ENCODE assay signal across 7 cellular contexts in the genomic region with DNA sequence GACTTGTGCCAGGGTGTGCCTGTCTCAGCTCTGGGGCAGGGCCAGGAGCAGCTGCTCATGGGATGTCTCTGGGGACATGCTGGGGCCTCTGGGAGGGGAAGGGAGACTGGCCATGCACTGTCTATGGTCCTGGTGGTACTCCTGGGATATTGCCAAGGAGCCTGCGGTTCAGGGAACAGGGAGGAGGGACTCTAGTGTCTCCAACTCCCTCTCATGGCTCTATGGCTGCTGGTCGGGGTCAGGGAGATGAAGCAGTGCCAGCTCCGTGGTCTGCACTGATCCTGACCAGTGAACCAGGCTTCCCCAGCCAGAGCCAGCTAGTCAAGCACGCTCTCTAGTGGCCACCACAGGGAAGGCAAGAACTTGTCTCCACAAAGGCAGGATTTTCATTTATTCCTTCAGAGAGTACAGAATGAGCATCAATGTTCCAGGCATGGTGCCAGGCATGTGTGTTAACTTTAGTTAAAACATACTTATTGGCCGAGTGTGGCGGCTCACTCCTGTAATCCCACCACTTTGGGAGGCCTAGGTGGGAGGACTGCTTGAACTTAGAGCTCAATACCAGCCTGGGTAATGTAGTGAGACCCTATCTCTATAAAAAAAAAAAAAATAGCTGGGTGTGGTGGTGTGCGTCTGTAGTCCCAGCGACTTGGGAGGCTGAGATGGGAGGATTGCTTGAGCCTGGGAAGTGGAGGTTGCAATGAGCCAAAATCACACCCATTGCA. TPM values are rescaled to one million over a fixed set of nuclear protein-coding genes. Genes with fewer than 3 reads are reported as not detected.
DNase-seq lines count a peak whose midpoint lies in the region; ATAC-seq and TF ChIP-seq lines count a peak whose summit lies in the region.

No MANE protein-coding gene starts in this region.

- no peaks in the 10 kb centered on the region for H3K36me3 ChIP-seq in left ventricle myocardium inferior

- TF ChIP-seq CTCF in GM13976 (IDR thresholded peaks at IDR 0.05; ENCODE audit: borderline replicate concordance, control extremely low read depth, extremely low read depth, insufficient read depth, missing control alignments) = peak; percentile 90
- peak; percentile 94 for TF ChIP-seq CTCF in left ventricle myocardium inferior (IDR thresholded peaks at IDR 0.05; ENCODE audit: borderline replicate concordance)
- TF ChIP-seq CTCF in retinal pigment epithelial cell (conservative IDR thresholded peaks at IDR 0.05; ENCODE audit: low read depth, low read length) = peak; percentile 99

- no peaks in the 10 kb centered on the region for H3K9me3 ChIP-seq in left ventricle myocardium inferior (replicated peaks)

- no peak for ATAC-seq in HG03342 (IDR thresholded peaks at IDR 0.05; ENCODE audit: unreplicated experiment)

- H3K27me3 ChIP-seq in left ventricle myocardium inferior (ENCODE audit: low read depth) = no peaks in the 10 kb centered on the region

- no peak overlapping the region for H3K4me3 ChIP-seq in left ventricle myocardium inferior
- no peak overlapping the region for H3K4me3 ChIP-seq in retinal pigment epithelial cell (ENCODE audit: low read length)

- intact Hi-C loops in left ventricle myocardium inferior (cut with micrococcal nuclease) = loop anchor here (2.0 to 10.0 kb wide), 3 partner anchors 50 to 153 kb away; a partner anchor contains a TSS

- peak; percentile 88 for DNase-seq in GM13976 (ENCODE audit: low spot score)
- peak; percentile 44 to 68 for DNase-seq in NCI-H1930 (lab: John Stamatoyannopoulos, UW)
- DNase-seq in T-helper 1 cell = peak in 3 of 5 donors; percentile 35 to 62 (median 41)
- DNase-seq in left ventricle myocardium inferior = peak; percentile 85
- peak; percentile 68 for DNase-seq in retinal pigment epithelial cell (ENCODE audit: low read depth)

- H3K27ac ChIP-seq in angular gyrus (ENCODE audit: low read depth, low read length) = peak overlapping the region; percentile 83
- H3K27ac ChIP-seq in left ventricle myocardium inferior (replicated peaks) = peak overlapping the region; percentile 46

- in situ Hi-C loops in GM13976 (cut with MboI; ENCODE audit: low sequenced_read_pairs, unreplicated experiment) = no loop called here

- H3K4me1 ChIP-seq in left ventricle myocardium inferior = peaks cover 32% of the 10 kb centered on the region

RNA-seq across cellular contexts. Expression of a gene that starts 2.5 kb away (rescaled TPM):
- 0.58 TPM for total RNA-seq in left ventricle myocardium inferior

RNA-seq across cellular contexts. Expression of a gene that starts 19.8 kb away (rescaled TPM):
- 2,346 TPM for total RNA-seq in left ventricle myocardium inferior

RNA-seq across cellular contexts. Expression of a gene that starts 30.3 kb away (rescaled TPM):
- 9.5 TPM for total RNA-seq in left ventricle myocardium inferior

RNA-seq across cellular contexts. Expression of a gene that starts 56.3 kb away (rescaled TPM):
- 65.5 TPM for total RNA-seq in left ventricle myocardium inferior
